In the genomic region with DNA sequence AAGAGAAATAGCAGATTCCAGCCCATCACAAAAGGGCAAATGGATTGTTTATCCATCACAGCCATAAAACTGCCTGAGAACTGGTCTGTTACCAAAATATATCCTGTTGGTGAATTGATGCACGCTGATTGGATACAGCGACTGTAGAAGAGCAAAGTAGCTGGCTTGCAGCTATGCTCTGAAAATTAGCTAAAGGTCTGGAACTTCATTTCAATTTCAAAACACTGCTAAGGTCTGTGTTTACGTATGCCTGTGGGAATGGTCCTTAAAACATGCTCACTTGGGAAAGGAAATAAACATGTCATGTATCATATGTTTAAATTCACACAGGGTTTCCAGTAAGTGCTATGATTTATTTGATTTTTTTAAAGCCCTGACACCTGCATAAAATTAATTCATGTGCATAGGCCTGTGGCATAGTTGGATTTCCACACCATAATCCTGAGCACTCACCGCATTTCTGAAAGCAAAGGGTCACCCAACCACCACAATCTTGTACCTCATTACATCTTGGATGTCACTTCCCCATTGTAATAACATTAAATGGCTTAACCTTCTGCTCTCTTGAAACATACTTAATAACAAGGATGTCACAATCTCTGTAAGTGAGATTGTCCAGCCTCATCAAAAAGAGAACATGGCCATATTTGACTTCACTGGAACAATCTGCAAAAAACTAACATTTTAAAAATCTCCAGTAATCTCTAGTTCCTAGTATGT, we compare ENCODE assay signal across 13 cellular contexts.
"Had no signal": no experiment of that assay in that cellular context is flagged by ENCODE, and none has a peak within 500 bp of the region (broad histone marks: within the 10 kb centered on the region; RNA-seq: fewer than 3 reads in every experiment).

No MANE protein-coding gene starts in this region.

- DNase-seq: activated CD4-positive, alpha-beta T cell treated with anti-CD3 and anti-CD28 coated beads, Interleukin-2, amount 50 U/mL, for 4 hours; activated gamma-delta T cell; activated naive CD8-positive, alpha-beta T cell treated with anti-CD3 and anti-CD28 coated beads for 36 hours; activated T-cell treated with anti-CD3 and anti-CD28 coated beads, Interleukin-2, amount 50 U/mL, for 4 hours; esophagus squamous epithelium; foreskin melanocyte; heart left ventricle; ovary; stimulated activated CD4-positive, alpha-beta T cell treated with anti-CD3 and anti-CD28 coated beads, Interleukin-15, amount 100 ng/mL, for 24 hours; stimulated activated CD4-positive, alpha-beta T cell treated with anti-CD3 and anti-CD28 coated beads, Interleukin-4, amount 100 ng/mL, for 24 hours; upper lobe of right lung had no signal

- H3K27ac ChIP-seq: ascending aorta, cardiac muscle cell, ovary, upper lobe of right lung had no signal

- H3K4me3 ChIP-seq: ascending aorta, cardiac muscle cell, esophagus squamous epithelium, heart left ventricle, ovary, upper lobe of right lung had no signal

- H3K9me3 ChIP-seq: ascending aorta, esophagus squamous epithelium, heart left ventricle, ovary, upper lobe of right lung had no signal

- H3K36me3 ChIP-seq: ascending aorta, cardiac muscle cell, heart left ventricle, ovary, upper lobe of right lung had no signal

- H3K27me3 ChIP-seq: ascending aorta, cardiac muscle cell, esophagus squamous epithelium, ovary, upper lobe of right lung had no signal

- H3K4me1 ChIP-seq: ascending aorta, upper lobe of right lung had no signal
